In the genomic region with DNA sequence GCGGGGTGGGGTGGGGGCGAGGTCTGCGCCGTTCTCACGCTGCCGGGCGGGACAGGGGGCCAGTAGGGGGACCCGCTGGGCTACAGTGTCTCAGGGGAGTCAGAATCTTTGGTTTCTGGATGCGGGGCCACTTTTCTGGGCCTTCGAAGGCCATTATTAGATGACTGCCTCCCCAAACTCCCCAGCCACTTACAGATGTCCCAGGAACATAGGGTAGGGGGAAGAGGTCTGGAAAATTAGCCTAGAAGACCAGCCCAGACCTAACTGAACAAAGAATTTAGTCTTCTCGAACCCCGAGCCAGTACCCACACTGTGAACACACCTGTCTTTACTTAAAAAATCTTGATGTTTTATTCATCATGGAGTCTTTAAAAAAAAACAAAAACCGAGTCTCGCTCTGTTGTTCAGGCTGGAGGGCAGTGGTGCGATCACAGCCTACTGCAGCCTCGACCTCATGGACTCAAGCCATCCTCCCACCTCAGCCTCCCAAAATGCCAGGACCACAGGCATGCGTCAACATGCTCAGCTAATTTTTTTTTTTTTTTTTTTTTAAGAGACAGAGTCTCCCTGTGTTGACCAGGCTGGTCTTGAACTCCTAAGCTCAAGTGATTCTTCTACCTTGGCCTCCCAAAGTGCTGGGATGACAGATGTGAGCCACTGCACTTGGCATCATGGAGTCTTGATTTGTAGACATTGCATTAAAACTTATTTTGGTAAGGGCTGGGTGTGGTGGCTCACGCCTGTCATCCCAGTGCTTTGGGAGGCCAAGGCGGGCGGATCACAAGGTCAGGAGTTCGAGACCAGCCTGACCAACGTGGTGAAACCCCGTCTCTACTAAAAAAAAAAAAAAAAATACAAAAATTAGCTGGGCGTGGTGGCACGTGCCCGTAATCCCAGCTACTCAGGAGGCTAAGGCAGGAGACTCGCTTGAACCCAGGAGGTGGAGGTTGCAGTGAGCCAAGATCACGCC, we compare ENCODE assay signal across 2 cellular contexts.
TF ChIP-seq lines count a peak whose summit lies in the region.

No MANE protein-coding gene starts in this region.

TF ChIP-seq in endothelial cell of umbilical vein, 7 proteins besides CTCF, POLR2A, EP300 and RAD21:
- TF ChIP-seq, protein P1, sequence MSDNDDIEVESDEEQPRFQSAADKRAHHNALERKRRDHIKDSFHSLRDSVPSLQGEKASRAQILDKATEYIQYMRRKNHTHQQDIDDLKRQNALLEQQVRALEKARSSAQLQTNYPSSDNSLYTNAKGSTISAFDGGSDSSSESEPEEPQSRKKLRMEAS (IDR thresholded peaks at IDR 0.05; ENCODE audit: insufficient read depth, insufficient read length): no peak
- TF ChIP-seq MYC (IDR thresholded peaks at IDR 0.05; ENCODE audit: low read depth, low read length) (no peak), GATA2 (IDR thresholded peaks at IDR 0.05; ENCODE audit: insufficient read depth, insufficient read length, low read depth, low read length) (no peak), EZH2 (IDR thresholded peaks at IDR 0.05; ENCODE audit: borderline replicate concordance, low read depth, low read length, severe bottlenecking) (no peak), FOS (IDR thresholded peaks at IDR 0.05; ENCODE audit: borderline replicate concordance, insufficient read depth, low read length) (no peak), JUN (IDR thresholded peaks at IDR 0.05; ENCODE audit: borderline replicate concordance, insufficient read depth, insufficient read length, low read depth) (no peak)

TF ChIP-seq in GM12891, 5 proteins besides CTCF, POLR2A, EP300 and RAD21:
- TF ChIP-seq SPI1 (IDR thresholded peaks at IDR 0.05; ENCODE audit: low read depth, low read length) (no peak), TAF1 (IDR thresholded peaks at IDR 0.05; ENCODE audit: low read depth, low read length) (no peak), PAX5 (IDR thresholded peaks at IDR 0.05; ENCODE audit: insufficient read depth, low read length, severe bottlenecking) (no peak), POLR2AphosphoS5 (IDR thresholded peaks at IDR 0.05; ENCODE audit: low read depth, low read length) (no peak), POU2F2 (IDR thresholded peaks at IDR 0.05; ENCODE audit: low read depth, low read length) (no peak)
